In the genomic region with DNA sequence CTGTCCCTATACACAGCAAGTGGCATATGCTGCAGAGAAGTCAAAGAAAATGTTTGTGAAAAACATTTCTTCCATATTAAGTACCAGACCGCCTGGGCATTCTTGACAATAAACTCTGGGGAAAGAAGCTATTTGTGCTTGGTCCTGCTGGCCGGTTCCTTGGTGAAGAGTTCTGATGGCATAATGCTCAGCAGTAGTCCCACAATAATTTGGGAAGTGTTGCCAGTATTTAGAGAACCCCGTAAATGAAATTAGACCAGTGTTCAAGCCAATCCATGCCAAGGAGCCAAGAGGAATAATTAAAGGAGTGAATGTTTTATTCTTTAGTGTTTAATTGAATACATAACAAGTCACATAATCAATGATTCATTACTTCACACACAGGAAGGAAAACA, we compare ENCODE assay signal across 10 cellular contexts. TPM values are rescaled to one million over a fixed set of nuclear protein-coding genes. Genes with fewer than 3 reads are reported as not detected.
DNase-seq lines count a peak whose midpoint lies in the region; ATAC-seq, FAIRE-seq and TF ChIP-seq lines count a peak whose summit lies in the region.
"Had no signal": no experiment of that assay in that cellular context is flagged by ENCODE, and none has a peak within 500 bp of the region (broad histone marks: within the 10 kb centered on the region; RNA-seq: fewer than 3 reads in every experiment).

No MANE protein-coding gene starts in this region.

- H3K4me1 Mint-ChIP-seq in naive thymus-derived CD8-positive, alpha-beta T cell, result peaks cover 15 to 57% (median 47%) of the 10 kb centered on the region in 4 donors

- peaks cover 0 to 3% (median 0%) of the 10 kb centered on the region in 5 donors for H3K27me3 Mint-ChIP-seq in naive thymus-derived CD8-positive, alpha-beta T cell

- no peak for TF ChIP-seq CTCF in GM12864 (IDR thresholded peaks at IDR 0.05; ENCODE audit: low read depth, low read length, missing control alignments)
- no peak for TF ChIP-seq CTCF in mucosa of descending colon (IDR thresholded peaks at IDR 0.05)

- ATAC-seq in HG02798 (IDR thresholded peaks at IDR 0.05; ENCODE audit: poor library complexity, unreplicated experiment) (peak; percentile 30), mucosa of descending colon (no peak), HG03457 (IDR thresholded peaks at IDR 0.05; ENCODE audit: unreplicated experiment) (no peak), GM18519 (IDR thresholded peaks at IDR 0.05; ENCODE audit: low FRiP score, unreplicated experiment) (no peak)
- ATAC-seq in naive thymus-derived CD8-positive, alpha-beta T cell, result no peak
- ATAC-seq: Panc1 had no signal

- H3K4me3 Mint-ChIP-seq in naive thymus-derived CD8-positive, alpha-beta T cell, result peak overlapping the region; percentile 57 to 86 (median 77)

- H3K36me3 Mint-ChIP-seq in naive thymus-derived CD8-positive, alpha-beta T cell, result no peaks in the 10 kb centered on the region

- intact Hi-C loops in mucosa of descending colon (cut with DNase I, micrococcal nuclease), result no loop called here

- POLR2A ChIA-PET in naive thymus-derived CD8-positive, alpha-beta T cell (lab: Charles Lee), result interaction anchor here (0.9 to 1.2 kb wide), 3 partner anchors 110 to 212 kb away, joined by 3 to 6 read pairs (median 4); partner anchors contain the start of gene CLN5

- peak overlapping the region in 9 of 10 donors; percentile 63 to 94 (median 91) for H3K27ac Mint-ChIP-seq in naive thymus-derived CD8-positive, alpha-beta T cell

- FAIRE-seq in GM19239 (lab: Jason Lieb, UNC), result no peak
- FAIRE-seq: G401.6 had no signal

- H3K4me1 ChIP-seq in adipocyte (ENCODE audit: control insufficient read depth, insufficient read depth, low read length), result peaks cover 46% of the 10 kb centered on the region
- H3K4me1 ChIP-seq in mucosa of descending colon (ENCODE audit: low read depth), result peaks cover 1% of the 10 kb centered on the region

- DNase-seq in GM12864 (ENCODE audit: low read depth) (no peak), adipocyte (ENCODE audit: low read depth) (no peak), mucosa of descending colon (no peak), GM19239 (ENCODE audit: insufficient read length, low spot score) (no peak)
- no peak for DNase-seq in naive thymus-derived CD8-positive, alpha-beta T cell

- H3K36me3 ChIP-seq in adipocyte (ENCODE audit: control insufficient read depth, insufficient read depth, low read length, severe bottlenecking) (no peaks in the 10 kb centered on the region), mucosa of descending colon (ENCODE audit: low read depth) (no peaks in the 10 kb centered on the region)

- H3K4me3 ChIP-seq in GM12864 (ENCODE audit: low read depth, low read length) (peak overlapping the region; percentile 19; the same call in 1 of the 2 replicates), adipocyte (ENCODE audit: low read length) (peak overlapping the region; percentile 47), mucosa of descending colon (no peak overlapping the region)

- peak overlapping the region; percentile 39 for H3K9ac ChIP-seq in adipocyte (ENCODE audit: low read length)

- no peaks in the 10 kb centered on the region for H3K9me3 ChIP-seq in adipocyte (ENCODE audit: control insufficient read depth, low read length)
- H3K9me3 ChIP-seq in mucosa of descending colon, result no peaks in the 10 kb centered on the region

- H3K9me3 Mint-ChIP-seq in naive thymus-derived CD8-positive, alpha-beta T cell, result no peaks in the 10 kb centered on the region

- H3K27me3 ChIP-seq in adipocyte (replicated peaks; ENCODE audit: control insufficient read depth, insufficient read depth, low read length), result no peaks in the 10 kb centered on the region

RNA-seq across cellular contexts. Expression of gene KCTD12, which starts 6.3 kb away (rescaled TPM):
- total RNA-seq in naive thymus-derived CD8-positive, alpha-beta T cell, result 10 to 100 TPM; 12.8 to 14.0 TPM
- polyA plus RNA-seq in naive thymus-derived CD8-positive, alpha-beta T cell, result under 1 TPM; 0.29 to 0.58 (median 0.43) TPM
- total RNA-seq in mucosa of descending colon, result 10 to 100 TPM; 26.2 to 62.4 (median 62.0) TPM
